Comparison of ENCODE assay signal across 1 cellular context in the genomic region with DNA sequence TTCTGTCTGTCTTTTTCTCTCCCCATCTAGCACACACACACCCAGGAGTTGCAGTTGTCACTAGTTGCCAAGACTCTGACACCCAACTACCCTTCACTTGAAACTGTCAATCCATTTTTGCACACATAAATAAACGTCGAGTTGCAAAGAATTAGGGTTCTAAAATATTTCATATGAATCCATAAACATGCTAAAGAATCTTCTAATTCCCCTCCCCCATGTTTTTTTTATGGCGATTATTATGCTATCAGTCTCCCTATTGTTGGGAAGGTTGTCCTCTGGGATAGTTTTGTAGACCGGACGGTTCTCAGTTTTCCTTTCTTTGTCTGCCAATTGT.
TF ChIP-seq lines count a peak whose summit lies in the region.

No MANE protein-coding gene starts in this region.

TF ChIP-seq in GM23338, 12 proteins besides CTCF, POLR2A, EP300 and RAD21 (continued from another document):
- no peak for TF ChIP-seq ZNF462 (CRISPR knock-in tag; IDR thresholded peaks at IDR 0.05)
- TF ChIP-seq JUNB (IDR thresholded peaks at IDR 0.05; ENCODE audit: unreplicated experiment) = no peak
- TF ChIP-seq EZH2 (IDR thresholded peaks at IDR 0.05; ENCODE audit: low read depth, unreplicated experiment) = no peak
- TF ChIP-seq REST (IDR thresholded peaks at IDR 0.05; ENCODE audit: unreplicated experiment) = no peak
- TF ChIP-seq ETS1 (IDR thresholded peaks at IDR 0.05) = no peak
- no peak for TF ChIP-seq POLR2AphosphoS5 (IDR thresholded peaks at IDR 0.05; ENCODE audit: low read depth)
- no peak for TF ChIP-seq NANOG (IDR thresholded peaks at IDR 0.05; ENCODE audit: borderline replicate concordance)
- TF ChIP-seq ZNF331 (CRISPR knock-in tag; IDR thresholded peaks at IDR 0.05; ENCODE audit: low read depth) = no peak
- TF ChIP-seq STAT1 (IDR thresholded peaks at IDR 0.05; ENCODE audit: unreplicated experiment) = no peak
- TF ChIP-seq EZH2phosphoT487 (IDR thresholded peaks at IDR 0.05; ENCODE audit: unreplicated experiment) = no peak
- no peak for TF ChIP-seq CREB1 (CRISPR knock-in tag; IDR thresholded peaks at IDR 0.05; ENCODE audit: low read depth)
TF ChIP-seq in GM23338: peak in this region for 0.
